17 cellular contexts compared by ENCODE assay signal in genomic region chrX:39836802-39837420, GRCh38.
DNase-seq lines count a peak whose midpoint lies in the region; ATAC-seq and TF ChIP-seq lines count a peak whose summit lies in the region.
"Had no signal": no experiment of that assay in that cellular context is flagged by ENCODE, and none has a peak within 500 bp of the region (broad histone marks: within the 10 kb centered on the region; RNA-seq: fewer than 3 reads in every experiment).

No MANE protein-coding gene starts in this region.

- H3K4me1 ChIP-seq in heart left ventricle (peaks cover 0 to 4% (median 0%) of the 10 kb centered on the region in 12 donors), right atrium auricular region (no peaks in the 10 kb centered on the region), psoas muscle (no peaks in the 10 kb centered on the region)
- H3K4me1 ChIP-seq: colonic mucosa, stomach had no signal

- H3K4me3 ChIP-seq in heart left ventricle (no peak overlapping the region), right atrium auricular region (no peak overlapping the region), psoas muscle (no peak overlapping the region)
- H3K4me3 ChIP-seq: colonic mucosa, neural progenitor cell, stomach had no signal

- DNase-seq in DMS79 (lab: John Stamatoyannopoulos, UW) (peak; percentile 13), DMS79 treated with DMSO at 0.1 percent for 48 hours (lab: John Stamatoyannopoulos, UW) (no peak), heart left ventricle (no peak), right atrium auricular region (ENCODE audit: low spot score) (no peak), SHP77 treated with DMSO at 0.1 percent for 48 hours (lab: John Stamatoyannopoulos, UW) (peak; percentile 5), psoas muscle (peak in 1 of 2 donors; percentile 42)
- DNase-seq in activated CD8-positive, alpha-beta memory T cell treated with anti-CD3 and anti-CD28 coated beads, Interleukin-2, amount 50 U/mL, for 4 hours = no peak
- DNase-seq: colonic mucosa, foreskin fibroblast, hypothalamus, MM.1S, NCI-H2081 treated with DMSO at 0.1 percent for 48 hours, SIG-M5, stomach, T-helper 2 cell had no signal

- H3K9me3 ChIP-seq in heart left ventricle (no peaks in the 10 kb centered on the region), right atrium auricular region (no peaks in the 10 kb centered on the region), psoas muscle (no peaks in the 10 kb centered on the region)
- H3K9me3 ChIP-seq: colonic mucosa, stomach had no signal

- no peak for TF ChIP-seq CTCF in heart left ventricle (IDR thresholded peaks at IDR 0.05)
- no peak for TF ChIP-seq CTCF in right atrium auricular region (IDR thresholded peaks at IDR 0.05)
- TF ChIP-seq CTCF in psoas muscle (IDR thresholded peaks at IDR 0.05) = no peak

- ATAC-seq in heart left ventricle (peak in 3 of 4 donors; percentile 23 to 60 (median 54)), psoas muscle (peak in 3 of 4 donors; percentile 40 to 58 (median 54)), GM19328 (IDR thresholded peaks at IDR 0.05; ENCODE audit: unreplicated experiment) (no peak)

- no peaks in the 10 kb centered on the region for H3K36me3 ChIP-seq in heart left ventricle
- H3K36me3 ChIP-seq in right atrium auricular region = no peaks in the 10 kb centered on the region
- no peaks in the 10 kb centered on the region for H3K36me3 ChIP-seq in psoas muscle (ENCODE audit: insufficient read depth in 1 of 2, low read depth in 1 of 2)
- H3K36me3 ChIP-seq: colonic mucosa, neural progenitor cell, stomach had no signal

- H3K27ac ChIP-seq in heart left ventricle (no peak overlapping the region), right atrium auricular region (no peak overlapping the region), psoas muscle (no peak overlapping the region)
- H3K27ac ChIP-seq: colonic mucosa, neural progenitor cell, stomach had no signal

- 57 to 68% (median 64%) methylated on average over 6 to 8 of the region's 8 CpGs for WGBS in heart left ventricle, 4 donors
- WGBS in psoas muscle, 3 donors = 34 to 54% (median 50%) methylated on average over 8 of the region's 8 CpGs

- intact Hi-C loops in heart left ventricle (cut with DNase I) (loop anchor here in 1 of 10 donors (10.0 kb wide), 1 partner anchor 58 kb away; no protein-coding TSS in a partner anchor), psoas muscle (cut with DNase I) (no loop called here)

- no peak for TF ChIP-seq POLR2A in heart left ventricle (IDR thresholded peaks at IDR 0.05)

- H3K27me3 ChIP-seq in heart left ventricle = peaks cover 0 to 14% (median 0%) of the 10 kb centered on the region in 9 donors
- no peaks in the 10 kb centered on the region for H3K27me3 ChIP-seq in right atrium auricular region
- H3K27me3 ChIP-seq in psoas muscle (ENCODE audit: insufficient read depth in 3 of 3, low read length in 2 of 3) = peaks cover 0 to 12% (median 0%) of the 10 kb centered on the region in 3 donors
- H3K27me3 ChIP-seq: colonic mucosa, neural progenitor cell, stomach had no signal

Comparison
In these comparisons a context has a peak if more than half of its experiments do, and no peak if none do; other contexts are left out.
1. DNase-seq: peak in DMS79 (single experiment) and SHP77 treated with DMSO at 0.1 percent for 48 hours (single experiment); none in DMS79 treated with DMSO at 0.1 percent for 48 hours (single experiment), heart left ventricle (0 of 5), right atrium auricular region (single experiment) and activated CD8-positive, alpha-beta memory T cell treated with anti-CD3 and anti-CD28 coated beads, Interleukin-2, amount 50 U/mL, for 4 hours (single experiment).